In the genomic region with DNA sequence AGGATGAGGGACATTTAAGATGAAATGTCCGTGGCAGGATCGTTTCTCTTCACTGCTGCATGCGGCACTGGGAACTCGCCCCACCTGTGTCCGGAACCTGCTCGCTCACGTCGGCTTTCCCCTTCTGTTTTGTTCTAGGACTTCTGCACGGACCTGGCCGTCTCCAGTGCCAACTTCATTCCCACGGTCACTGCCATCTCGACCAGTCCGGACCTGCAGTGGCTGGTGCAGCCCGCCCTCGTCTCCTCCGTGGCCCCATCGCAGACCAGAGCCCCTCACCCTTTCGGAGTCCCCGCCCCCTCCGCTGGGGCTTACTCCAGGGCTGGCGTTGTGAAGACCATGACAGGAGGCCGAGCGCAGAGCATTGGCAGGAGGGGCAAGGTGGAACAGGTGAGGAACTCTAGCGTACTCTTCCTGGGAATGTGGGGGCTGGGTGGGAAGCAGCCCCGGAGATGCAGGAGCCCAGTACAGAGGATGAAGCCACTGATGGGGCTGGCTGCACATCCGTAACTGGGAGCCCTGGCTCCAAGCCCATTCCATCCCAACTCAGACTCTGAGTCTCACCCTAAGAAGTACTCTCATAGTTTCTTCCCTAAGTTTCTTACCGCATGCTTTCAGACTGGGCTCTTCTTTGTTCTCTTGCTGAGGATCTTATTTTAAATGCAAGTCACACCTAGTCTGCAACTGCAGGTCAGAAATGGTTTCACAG, we compare ENCODE assay signal across 8 cellular contexts. TPM values are rescaled to one million over a fixed set of nuclear protein-coding genes. Genes with fewer than 3 reads are reported as not detected.
DNase-seq lines count a peak whose midpoint lies in the region; ATAC-seq and TF ChIP-seq lines count a peak whose summit lies in the region.

No MANE protein-coding gene starts in this region.

- intact Hi-C loops in right lobe of liver (cut with DNase I) = no loop called here

- H3K27me3 ChIP-seq in right lobe of liver (no peaks in the 10 kb centered on the region), tibial nerve (no peaks in the 10 kb centered on the region)

- H3K36me3 ChIP-seq in right lobe of liver (peaks cover 0 to 14% (median 7%) of the 10 kb centered on the region in 4 donors), tibial nerve (peaks cover 0 to 35% (median 7%) of the 10 kb centered on the region in 3 donors)

- H3K4me1 ChIP-seq in right lobe of liver (peaks cover 0 to 24% (median 7%) of the 10 kb centered on the region in 4 donors), tibial nerve (peaks cover 0 to 49% (median 32%) of the 10 kb centered on the region in 4 donors)

- TF ChIP-seq CTCF in right lobe of liver (IDR thresholded peaks at IDR 0.05) = no peak
- TF ChIP-seq CTCF in tibial nerve (IDR thresholded peaks at IDR 0.05) = no peak

- peak in 1 of 2 donors; percentile 51 for TF ChIP-seq EP300 in tibial nerve (IDR thresholded peaks at IDR 0.05)

- H3K27ac ChIP-seq in caudate nucleus (ENCODE audit: low read depth, low read length) (peak overlapping the region; percentile 99), right lobe of liver (peak overlapping the region; percentile 92 to 98 (median 92)), tibial nerve (peak overlapping the region; percentile 96 to 100 (median 98))

- no peak for ATAC-seq in right lobe of liver
- no peak for ATAC-seq in HG03342 (IDR thresholded peaks at IDR 0.05; ENCODE audit: unreplicated experiment)
- no peak for ATAC-seq in GM18858 (IDR thresholded peaks at IDR 0.05; ENCODE audit: unreplicated experiment)

- H3K4me3 ChIP-seq in right lobe of liver (peak overlapping the region; percentile 58 to 86 (median 64)), tibial nerve (peak overlapping the region; percentile 71 to 97 (median 85))

- 37% methylated on average over 11 of the region's 27 CpGs for WGBS in right lobe of liver (ENCODE audit: insufficient coverage, low coverage, low lambda C conversion rate, missing lambda C conversion rate)
- 8 to 12% methylated on average over 26 to 27 of the region's 27 CpGs for WGBS in tibial nerve, 2 donors

- TF ChIP-seq POLR2A in right lobe of liver (IDR thresholded peaks at IDR 0.05) = no peak
- no peak for TF ChIP-seq POLR2A in tibial nerve (IDR thresholded peaks at IDR 0.05)

- H3K9me3 ChIP-seq in right lobe of liver = no peaks in the 10 kb centered on the region
- H3K9me3 ChIP-seq in tibial nerve = no peaks in the 10 kb centered on the region

- DNase-seq in stimulated activated naive CD4-positive, alpha-beta T cell (lab: John Stamatoyannopoulos, UW) = peak in 4 of 6 experiments; percentile 25 to 59 (median 39)
- no peak for DNase-seq in stimulated activated naive CD4-positive, alpha-beta T cell treated with Interleukin-2 at 50 U/mL for 16 hours (lab: John Stamatoyannopoulos, UW)
- DNase-seq in caudate nucleus (lab: John Stamatoyannopoulos, UW) (peak in 14 of 61 donors; percentile 23 to 69 (median 52)), right lobe of liver (peak in 2 of 3 donors; percentile 65 to 77), tibial nerve (ENCODE audit: low spot score in 2 of 2) (no peak)
- no peak for DNase-seq in effector CD8-positive, alpha-beta T cell (lab: John Stamatoyannopoulos, UW)

RNA-seq across cellular contexts. Expression of a gene that starts 1.3 kb away (rescaled TPM):
- total RNA-seq in right lobe of liver (100 to 1,000 TPM in 1 of 6 experiments, 10 to 100 TPM in 4, 1 to 10 TPM in 1; 9.9 to 151 (median 49.5) TPM), tibial nerve (1,000 to 10,000 TPM in 1 of 4 donors, 100 to 1,000 TPM in 3; 373 to 1,352 (median 619) TPM)

Comparison
In these comparisons a context has a peak if more than half of its experiments do, and no peak if none do; other contexts are left out.
1. DNase-seq: peak in stimulated activated naive CD4-positive, alpha-beta T cell (4 of 6) and right lobe of liver (2 of 3); none in stimulated activated naive CD4-positive, alpha-beta T cell treated with Interleukin-2 at 50 U/mL for 16 hours (single experiment), tibial nerve (0 of 2) and effector CD8-positive, alpha-beta T cell (single experiment).
2. Peak in every context shown above with its lines, with median percentiles within 50 percentile points of each other: H3K27ac ChIP-seq.